8 cellular contexts compared by ENCODE assay signal in genomic region chr16:4803479-4804243, GRCh38. TPM values are rescaled to one million over a fixed set of nuclear protein-coding genes. Genes with fewer than 3 reads are reported as not detected.
A peak's percentile ranks its signal among the peaks of the same experiment; 100 is the strongest.
DNase-seq lines count a peak whose midpoint lies in the region; ATAC-seq and TF ChIP-seq lines count a peak whose summit lies in the region.

No MANE protein-coding gene starts in this region.

- H3K27ac ChIP-seq in HUES64 (ENCODE audit: low read depth, low read length) (no peak overlapping the region; the same call in 1 of the 2 replicates), muscle layer of colon (ENCODE audit: low read depth, low read length) (peak overlapping the region; percentile 77)

- WGBS in HUES64, result 74% methylated on average over 19 of the region's 19 CpGs

- H3K9ac ChIP-seq in HUES64 (ENCODE audit: low read depth, low read length) (peak overlapping the region; percentile 92; the same call in 1 of the 2 replicates), muscle layer of colon (ENCODE audit: low read length) (no peak overlapping the region)

- H3K4me3 ChIP-seq in BE2C (ENCODE audit: low read depth, low read length) (peak overlapping the region; percentile 80), HUES64 (ENCODE audit: low read length) (peak overlapping the region; percentile 66), muscle layer of colon (ENCODE audit: low read depth in 1 of 2, low read length in 2 of 2) (no peak overlapping the region)

- TF ChIP-seq CTCF in BE2C (IDR thresholded peaks at IDR 0.05; ENCODE audit: low read depth, low read length), result no peak

- no peak for ATAC-seq in HG03521 (IDR thresholded peaks at IDR 0.05; ENCODE audit: unreplicated experiment)
- ATAC-seq in HG03097 (IDR thresholded peaks at IDR 0.05; ENCODE audit: low FRiP score, unreplicated experiment), result no peak

- H3K4me1 ChIP-seq in BE2C (peaks cover 11% of the 10 kb centered on the region), HUES64 (ENCODE audit: insufficient read depth, low read length) (peaks cover 11% of the 10 kb centered on the region; the same call in 1 of the 2 replicates), muscle layer of colon (ENCODE audit: insufficient read depth, low read length) (peaks cover 29% of the 10 kb centered on the region)

- H3K36me3 ChIP-seq in BE2C (peaks cover 27% of the 10 kb centered on the region), HUES64 (ENCODE audit: insufficient read depth, low read length) (peaks cover 51% of the 10 kb centered on the region), muscle layer of colon (ENCODE audit: insufficient read depth, low read length) (peaks cover 32% of the 10 kb centered on the region)

- H3K9me3 ChIP-seq in BE2C, result no peaks in the 10 kb centered on the region
- no peaks in the 10 kb centered on the region for H3K9me3 ChIP-seq in HUES64 (ENCODE audit: insufficient read depth, low read depth, low read length)
- no peaks in the 10 kb centered on the region for H3K9me3 ChIP-seq in muscle layer of colon (ENCODE audit: low read length)

- no peak for DNase-seq in BE2C
- DNase-seq in amniotic epithelial cell (ENCODE audit: low read depth), result peak; percentile 13
- DNase-seq in NCI-H2081 (lab: John Stamatoyannopoulos, UW), result no peak
- no peak for DNase-seq in stimulated activated CD4-positive, alpha-beta T cell treated with anti-CD3 and anti-CD28 coated beads, Interleukin-15, amount 100 ng/mL, for 24 hours

- H3K27me3 ChIP-seq in BE2C (no peaks in the 10 kb centered on the region), HUES64 (ENCODE audit: insufficient read depth, low read length) (no peaks in the 10 kb centered on the region), muscle layer of colon (ENCODE audit: control insufficient read depth in 1 of 2, insufficient read depth in 2 of 2, low read length in 2 of 2) (no peaks in the 10 kb centered on the region)

RNA-seq across cellular contexts. Expression of gene ROGDI, which starts 1.2 kb away (rescaled TPM):
- 246 TPM for polyA plus RNA-seq in BE2C (2012; ENCODE audit: insufficient read depth, insufficient read length, low read depth)
- polyA plus RNA-seq in HUES64 (2013, experiment 1 of 2), result 19.6 TPM
- 19.6 TPM for polyA plus RNA-seq in HUES64 (2013, experiment 2 of 2)

RNA-seq across cellular contexts. Expression of gene SMIM22, which starts 8.5 kb away (rescaled TPM):
- 5.6 TPM for polyA plus RNA-seq in BE2C (2012; ENCODE audit: insufficient read depth, insufficient read length, low read depth)
- polyA plus RNA-seq in HUES64 (2013, experiment 1 of 2), result not detected
- not detected for polyA plus RNA-seq in HUES64 (2013, experiment 2 of 2)

RNA-seq across cellular contexts. Expression of gene SEPTIN12, which starts 15.5 kb away (rescaled TPM):
- polyA plus RNA-seq in BE2C (2012; ENCODE audit: insufficient read depth, insufficient read length, low read depth), result not detected
- polyA plus RNA-seq in HUES64 (2013, experiment 1 of 2), result not detected
- not detected for polyA plus RNA-seq in HUES64 (2013, experiment 2 of 2)

RNA-seq across cellular contexts. Expression of gene ZNF500, which starts 36.7 kb away (rescaled TPM):
- 11.1 TPM for polyA plus RNA-seq in BE2C (2012; ENCODE audit: insufficient read depth, insufficient read length, low read depth)
- polyA plus RNA-seq in HUES64 (2013, experiment 1 of 2), result 5.8 TPM
- 4.8 TPM for polyA plus RNA-seq in HUES64 (2013, experiment 2 of 2)

RNA-seq across cellular contexts. Expression of gene GLYR1, which starts 43.4 kb away (rescaled TPM):
- polyA plus RNA-seq in BE2C (2012; ENCODE audit: insufficient read depth, insufficient read length, low read depth), result 124 TPM
- 76.8 TPM for polyA plus RNA-seq in HUES64 (2013, experiment 1 of 2)
- polyA plus RNA-seq in HUES64 (2013, experiment 2 of 2), result 75.1 TPM

Comparison
In these comparisons a context has a peak if more than half of its experiments do, and no peak if none do; other contexts are left out.
1. H3K4me3 ChIP-seq: peak in BE2C (single experiment) and HUES64 (single experiment); none in muscle layer of colon (0 of 2).